ENCODE assay signal across 1 cellular context in the genomic region with DNA sequence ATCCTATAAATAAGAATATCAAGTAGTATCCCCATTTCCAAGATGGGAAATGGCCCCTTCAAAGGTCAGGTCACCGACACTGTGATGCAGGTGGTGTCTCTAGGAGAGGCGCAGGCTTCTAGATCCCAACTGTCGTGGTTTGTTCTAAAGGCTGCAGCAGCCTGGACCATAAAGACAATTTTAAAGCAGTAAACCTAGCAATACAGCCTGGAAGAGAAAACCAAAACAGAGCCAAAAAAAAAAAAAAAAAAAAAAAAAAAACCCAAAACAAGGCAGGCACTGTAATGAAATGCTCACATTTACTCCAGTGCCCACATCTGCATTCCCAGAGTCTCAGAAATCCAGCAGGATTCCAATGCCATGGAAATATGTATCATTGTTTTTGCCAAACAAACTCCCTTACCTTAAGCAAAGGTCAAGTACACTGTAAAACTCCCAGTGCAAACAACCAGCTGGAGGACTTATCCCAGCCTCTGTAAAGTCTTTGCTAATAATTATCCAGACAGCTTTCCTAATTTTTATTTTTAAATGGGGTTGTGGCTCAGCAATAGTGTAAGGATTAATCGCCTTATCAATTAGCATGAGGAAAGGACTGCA.
TF ChIP-seq lines count a peak whose summit lies in the region.

No MANE protein-coding gene starts in this region.

TF ChIP-seq in HepG2, 621 proteins besides CTCF, POLR2A, EP300 and RAD21 (continued from another document and continues in another):
- no peak for TF ChIP-seq GRHL1 (CRISPR knock-in tag; conservative IDR thresholded peaks at IDR 0.05)
- TF ChIP-seq SP4 (CRISPR knock-in tag; IDR thresholded peaks at IDR 0.05), result no peak
- TF ChIP-seq ZNF691 (CRISPR knock-in tag; IDR thresholded peaks at IDR 0.05; ENCODE audit: borderline replicate concordance, low read depth), result no peak
- TF ChIP-seq ZBTB1 (CRISPR knock-in tag; IDR thresholded peaks at IDR 0.05; ENCODE audit: borderline replicate concordance), result no peak
- TF ChIP-seq SNAI1 (CRISPR knock-in tag; IDR thresholded peaks at IDR 0.05; ENCODE audit: borderline replicate concordance), result no peak
- no peak for TF ChIP-seq SMYD3 (CRISPR knock-in tag; IDR thresholded peaks at IDR 0.05)
- TF ChIP-seq, protein P1, sequence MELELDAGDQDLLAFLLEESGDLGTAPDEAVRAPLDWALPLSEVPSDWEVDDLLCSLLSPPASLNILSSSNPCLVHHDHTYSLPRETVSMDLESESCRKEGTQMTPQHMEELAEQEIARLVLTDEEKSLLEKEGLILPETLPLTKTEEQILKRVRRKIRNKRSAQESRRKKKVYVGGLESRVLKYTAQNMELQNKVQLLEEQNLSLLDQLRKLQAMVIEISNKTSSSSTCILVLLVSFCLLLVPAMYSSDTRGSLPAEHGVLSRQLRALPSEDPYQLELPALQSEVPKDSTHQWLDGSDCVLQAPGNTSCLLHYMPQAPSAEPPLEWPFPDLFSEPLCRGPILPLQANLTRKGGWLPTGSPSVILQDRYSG (CRISPR knock-in tag; IDR thresholded peaks at IDR 0.05), result no peak
- no peak for TF ChIP-seq KLF13 (CRISPR knock-in tag; IDR thresholded peaks at IDR 0.05)
- TF ChIP-seq, protein P2, sequence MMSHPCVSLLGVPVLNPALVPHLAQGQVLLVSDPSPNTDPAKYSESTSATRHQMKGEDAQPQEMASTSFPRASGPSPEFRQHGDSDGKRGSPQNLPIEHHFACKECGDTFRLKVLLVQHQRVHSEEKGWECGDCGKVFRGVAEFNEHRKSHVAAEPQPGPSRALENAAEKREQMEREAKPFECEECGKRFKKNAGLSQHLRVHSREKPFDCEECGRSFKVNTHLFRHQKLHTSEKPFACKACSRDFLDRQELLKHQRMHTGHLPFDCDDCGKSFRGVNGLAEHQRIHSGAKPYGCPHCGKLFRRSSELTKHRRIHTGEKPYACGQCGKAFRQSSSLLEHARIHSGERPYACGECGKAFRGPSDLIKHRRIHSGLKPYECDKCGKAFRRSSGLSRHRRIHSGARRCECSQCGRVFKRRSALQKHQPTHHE (CRISPR knock-in tag; IDR thresholded peaks at IDR 0.05; ENCODE audit: borderline replicate concordance), result no peak
- peak; percentile 82 for TF ChIP-seq NR2F6 (IDR thresholded peaks at IDR 0.05)
- peak; percentile 74; the same call in 1 of the 2 replicates for TF ChIP-seq NR2F6 (CRISPR knock-in tag; IDR thresholded peaks at IDR 0.05)
- TF ChIP-seq BRCA1 (CRISPR knock-in tag; IDR thresholded peaks at IDR 0.05), result peak; percentile 47; the same call in 1 of the 2 replicates
- no peak for TF ChIP-seq ZNF121 (CRISPR knock-in tag; IDR thresholded peaks at IDR 0.05)
- TF ChIP-seq XRCC5 (optimal IDR thresholded peaks at IDR 0.05; ENCODE audit: low read length), result no peak
- no peak for TF ChIP-seq GLMP (CRISPR knock-in tag; IDR thresholded peaks at IDR 0.05; ENCODE audit: borderline replicate concordance)
- TF ChIP-seq ZNF607 (CRISPR knock-in tag; IDR thresholded peaks at IDR 0.05; ENCODE audit: borderline replicate concordance), result no peak
- TF ChIP-seq NCOA5 (CRISPR knock-in tag; IDR thresholded peaks at IDR 0.05), result no peak
- TF ChIP-seq ZBTB46 (CRISPR knock-in tag; IDR thresholded peaks at IDR 0.05; ENCODE audit: borderline replicate concordance), result no peak
- TF ChIP-seq ZNF775 (CRISPR knock-in tag; IDR thresholded peaks at IDR 0.05; ENCODE audit: borderline replicate concordance), result no peak
- TF ChIP-seq ATAD3A (CRISPR knock-in tag; IDR thresholded peaks at IDR 0.05), result no peak
- no peak for TF ChIP-seq ZNF720 (CRISPR knock-in tag; IDR thresholded peaks at IDR 0.05)
- no peak for TF ChIP-seq ZFP90 (CRISPR knock-in tag; IDR thresholded peaks at IDR 0.05; ENCODE audit: borderline replicate concordance)
- no peak for TF ChIP-seq SRSF4 (IDR thresholded peaks at IDR 0.05; ENCODE audit: low read depth, low read length, poor library complexity, severe bottlenecking)
- no peak for TF ChIP-seq NFE2L1 (CRISPR knock-in tag; IDR thresholded peaks at IDR 0.05; ENCODE audit: borderline replicate concordance)
- TF ChIP-seq ZNF777 (CRISPR knock-in tag; IDR thresholded peaks at IDR 0.05), result no peak
- TF ChIP-seq MAX (IDR thresholded peaks at IDR 0.05), result 0 out of 2 replicates have a peak, but pooled peaks have one; percentile 21
- TF ChIP-seq SYNCRIP (IDR thresholded peaks at IDR 0.05; ENCODE audit: insufficient read depth, low read depth, low read length), result no peak
- TF ChIP-seq, protein P3, sequence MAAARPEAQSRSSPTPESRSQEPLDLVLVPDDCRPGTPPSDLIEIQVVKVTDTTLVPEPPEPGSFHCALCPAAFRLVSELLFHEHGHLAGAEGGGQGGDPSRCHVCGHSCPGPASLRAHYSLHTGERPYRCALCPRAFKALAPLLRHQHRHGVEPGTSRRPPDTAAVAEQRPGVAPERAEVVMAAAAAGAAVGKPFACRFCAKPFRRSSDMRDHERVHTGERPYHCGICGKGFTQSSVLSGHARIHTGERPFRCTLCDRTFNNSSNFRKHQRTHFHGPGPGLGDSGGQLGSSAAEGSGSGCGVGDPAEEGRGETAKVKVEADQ (CRISPR knock-in tag; IDR thresholded peaks at IDR 0.05; ENCODE audit: borderline replicate concordance), result no peak
- TF ChIP-seq CBX5 (CRISPR knock-in tag; IDR thresholded peaks at IDR 0.05; ENCODE audit: borderline replicate concordance), result no peak
- TF ChIP-seq PHF8 (CRISPR knock-in tag; IDR thresholded peaks at IDR 0.05), result no peak
- TF ChIP-seq ZEB1 (IDR thresholded peaks at IDR 0.05; ENCODE audit: insufficient replicate concordance, low read depth), result peak; percentile 75
- TF ChIP-seq, protein P4, sequence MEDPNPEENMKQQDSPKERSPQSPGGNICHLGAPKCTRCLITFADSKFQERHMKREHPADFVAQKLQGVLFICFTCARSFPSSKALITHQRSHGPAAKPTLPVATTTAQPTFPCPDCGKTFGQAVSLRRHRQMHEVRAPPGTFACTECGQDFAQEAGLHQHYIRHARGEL (CRISPR knock-in tag; IDR thresholded peaks at IDR 0.05), result no peak
- TF ChIP-seq CC2D1A (CRISPR knock-in tag; IDR thresholded peaks at IDR 0.05), result no peak
- TF ChIP-seq HIVEP1 (CRISPR knock-in tag; IDR thresholded peaks at IDR 0.05), result no peak
- no peak for TF ChIP-seq ZNF598 (CRISPR knock-in tag; IDR thresholded peaks at IDR 0.05; ENCODE audit: borderline replicate concordance)
- peak; percentile 76 for TF ChIP-seq SAP130 (CRISPR knock-in tag; IDR thresholded peaks at IDR 0.05; ENCODE audit: low read depth)
- no peak for TF ChIP-seq SOX13 (IDR thresholded peaks at IDR 0.05)
- peak in 1 of 2 experiments; percentile 89; a peak in 2 of 4 replicates for TF ChIP-seq SOX13 (CRISPR knock-in tag; conservative IDR thresholded peaks at IDR 0.05 in 1 of 2, IDR thresholded peaks at IDR 0.05 in 1 of 2)
- TF ChIP-seq SIN3A (IDR thresholded peaks at IDR 0.05; ENCODE audit: borderline replicate concordance, low read depth, low read length), result no peak; the same call in 1 of the 2 replicates
- peak; percentile 16 for TF ChIP-seq PHF5A (CRISPR knock-in tag; IDR thresholded peaks at IDR 0.05; ENCODE audit: low read depth, unreplicated experiment)
- TF ChIP-seq RBM22 (optimal IDR thresholded peaks at IDR 0.05; ENCODE audit: low read length), result no peak
- peak; percentile 74 for TF ChIP-seq HNF4A (CRISPR knock-in tag; IDR thresholded peaks at IDR 0.05)
- TF ChIP-seq ZNF670 (CRISPR knock-in tag; IDR thresholded peaks at IDR 0.05; ENCODE audit: borderline replicate concordance), result peak; percentile 74; the same call in 1 of the 2 replicates
- TF ChIP-seq ZNF251 (CRISPR knock-in tag; IDR thresholded peaks at IDR 0.05), result no peak
- no peak for TF ChIP-seq CREB1 (IDR thresholded peaks at IDR 0.05)
- no peak; the same call in 1 of the 2 replicates for TF ChIP-seq CREB1 (CRISPR knock-in tag; IDR thresholded peaks at IDR 0.05)
- TF ChIP-seq ZNF724P (CRISPR knock-in tag; IDR thresholded peaks at IDR 0.05; ENCODE audit: borderline replicate concordance), result no peak
- TF ChIP-seq MXD3 (CRISPR knock-in tag; IDR thresholded peaks at IDR 0.05), result no peak
- peak; percentile 30; the same call in 1 of the 2 replicates for TF ChIP-seq ZNF652 (CRISPR knock-in tag; IDR thresholded peaks at IDR 0.05; ENCODE audit: borderline replicate concordance, low read depth)
- no peak for TF ChIP-seq ELF4 (CRISPR knock-in tag; IDR thresholded peaks at IDR 0.05; ENCODE audit: borderline replicate concordance)
- TF ChIP-seq ZNF672 (CRISPR knock-in tag; IDR thresholded peaks at IDR 0.05), result no peak
- TF ChIP-seq ZNF138 (CRISPR knock-in tag; IDR thresholded peaks at IDR 0.05; ENCODE audit: low read depth), result no peak
- TF ChIP-seq ASH2L (IDR thresholded peaks at IDR 0.05; ENCODE audit: insufficient read length, low read depth, low read length), result peak; percentile 87
- TF ChIP-seq ZNF510 (CRISPR knock-in tag; IDR thresholded peaks at IDR 0.05; ENCODE audit: low read depth), result no peak
- TF ChIP-seq MAFK (conservative IDR thresholded peaks at IDR 0.05 in 1 of 2, IDR thresholded peaks at IDR 0.05 in 1 of 2; ENCODE audit: low read length in 2 of 2), result no peak
- no peak for TF ChIP-seq ZNF737 (CRISPR knock-in tag; IDR thresholded peaks at IDR 0.05; ENCODE audit: borderline replicate concordance)
- no peak for TF ChIP-seq ZNF782 (CRISPR knock-in tag; IDR thresholded peaks at IDR 0.05; ENCODE audit: borderline replicate concordance)
- peak; percentile 63; the same call in 1 of the 2 replicates for TF ChIP-seq ZBTB20 (CRISPR knock-in tag; IDR thresholded peaks at IDR 0.05; ENCODE audit: borderline replicate concordance, low read depth)
- TF ChIP-seq CBFB (CRISPR knock-in tag; IDR thresholded peaks at IDR 0.05), result no peak
- TF ChIP-seq, protein P5, sequence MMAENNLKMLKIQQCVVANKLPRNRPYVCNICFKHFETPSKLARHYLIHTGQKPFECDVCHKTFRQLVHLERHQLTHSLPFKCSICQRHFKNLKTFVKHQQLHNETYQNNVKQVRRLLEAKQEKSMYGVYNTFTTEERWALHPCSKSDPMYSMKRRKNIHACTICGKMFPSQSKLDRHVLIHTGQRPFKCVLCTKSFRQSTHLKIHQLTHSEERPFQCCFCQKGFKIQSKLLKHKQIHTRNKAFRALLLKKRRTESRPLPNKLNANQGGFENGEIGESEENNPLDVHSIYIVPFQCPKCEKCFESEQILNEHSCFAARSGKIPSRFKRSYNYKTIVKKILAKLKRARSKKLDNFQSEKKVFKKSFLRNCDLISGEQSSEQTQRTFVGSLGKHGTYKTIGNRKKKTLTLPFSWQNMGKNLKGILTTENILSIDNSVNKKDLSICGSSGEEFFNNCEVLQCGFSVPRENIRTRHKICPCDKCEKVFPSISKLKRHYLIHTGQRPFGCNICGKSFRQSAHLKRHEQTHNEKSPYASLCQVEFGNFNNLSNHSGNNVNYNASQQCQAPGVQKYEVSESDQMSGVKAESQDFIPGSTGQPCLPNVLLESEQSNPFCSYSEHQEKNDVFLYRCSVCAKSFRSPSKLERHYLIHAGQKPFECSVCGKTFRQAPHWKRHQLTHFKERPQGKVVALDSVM (CRISPR knock-in tag; IDR thresholded peaks at IDR 0.05), result no peak
- TF ChIP-seq ZNF501 (CRISPR knock-in tag; IDR thresholded peaks at IDR 0.05), result no peak
